ENCODE assay signal across 8 cellular contexts in the genomic region with DNA sequence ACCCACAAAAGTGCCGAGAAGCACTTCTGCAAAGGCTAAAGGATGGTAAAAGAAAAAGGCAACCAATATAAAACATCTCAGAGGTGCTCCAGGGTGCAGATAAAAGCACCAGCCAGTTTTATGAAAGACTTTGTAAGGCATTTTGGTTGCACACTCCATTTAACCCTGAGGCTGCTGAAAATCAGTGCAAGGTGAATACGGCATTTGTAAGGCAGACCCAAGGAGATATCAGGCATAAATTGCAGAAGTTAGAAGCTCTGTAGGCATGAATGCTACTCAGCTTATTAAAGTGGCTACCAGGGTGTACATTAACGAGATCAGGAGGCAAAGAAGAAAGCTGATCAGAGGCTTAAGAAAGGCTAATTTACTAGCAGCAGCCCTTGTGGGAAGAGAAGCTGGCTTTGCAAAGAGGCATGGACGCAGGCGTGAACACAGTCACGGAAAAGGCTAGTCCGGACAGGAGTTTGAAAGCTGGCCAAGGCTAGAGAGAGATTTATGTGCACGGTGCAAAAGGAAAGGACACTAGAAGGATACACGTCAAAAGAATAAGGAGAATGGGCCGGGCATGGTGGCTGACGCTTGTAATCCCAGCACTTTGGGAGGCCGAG.
A peak's percentile ranks its signal among the peaks of the same experiment; 100 is the strongest.
DNase-seq lines count a peak whose midpoint lies in the region; ATAC-seq and TF ChIP-seq lines count a peak whose summit lies in the region.

No MANE protein-coding gene starts in this region.

- H3K4me3 Mint-ChIP-seq in activated naive CD4-positive, alpha-beta T cell treated with anti-CD3 and anti-CD28 coated beads, Interleukin-2, amount 10 ng/mL, durations not matched to agents 7 days and 5 days: peak overlapping the region; percentile 83

- H3K27ac Mint-ChIP-seq in activated naive CD4-positive, alpha-beta T cell treated with anti-CD3 and anti-CD28 coated beads, Interleukin-2, amount 10 ng/mL, durations not matched to agents 7 days and 5 days: peak overlapping the region; percentile 93

- no peaks in the 10 kb centered on the region for H3K79me1 ChIP-seq in mesenchymal stem cell (replicated peaks; ENCODE audit: low read length, poor library complexity, severe bottlenecking)

- TF ChIP-seq CTCF in mammary epithelial cell (conservative IDR thresholded peaks at IDR 0.05 in 1 of 2, IDR thresholded peaks at IDR 0.05 in 1 of 2; ENCODE audit: extremely low read depth in 1 of 2, insufficient read depth in 1 of 2, low read depth in 1 of 2, low read length in 2 of 2) (no peak), uterus (IDR thresholded peaks at IDR 0.05) (no peak)

- no peak overlapping the region for H3K18ac ChIP-seq in mesenchymal stem cell (ENCODE audit: low read depth in 1 of 2, low read length in 2 of 2)

- TF ChIP-seq POLR2A in uterus (IDR thresholded peaks at IDR 0.05): no peak

- BruUV-seq in mammary epithelial cell (replicated peaks; lab: Mats Ljungman, UMichigan): no TSS peak

- ATAC-seq in GM21576 (IDR thresholded peaks at IDR 0.05; ENCODE audit: unreplicated experiment): no peak

- no peak overlapping the region for H3K14ac ChIP-seq in mesenchymal stem cell (ENCODE audit: low read length in 2 of 2)

- 1% methylated on average over 11 of the region's 12 CpGs for WGBS in mammary epithelial cell (ENCODE audit: low coverage, missing lambda C conversion rate)
- WGBS in mesenchymal stem cell: 72% methylated on average over 8 of the region's 12 CpGs

- H3K9me3 ChIP-seq in mammary epithelial cell (replicated peaks; ENCODE audit: insufficient read depth, low read length): peaks cover 3% of the 10 kb centered on the region
- H3K9me3 ChIP-seq in mesenchymal stem cell (ENCODE audit: control insufficient read depth, low read length): no peaks in the 10 kb centered on the region
- H3K9me3 ChIP-seq in uterus: no peaks in the 10 kb centered on the region

- in situ Hi-C loops in mammary epithelial cell (cut with MboI; ENCODE audit: low sequenced_read_pairs in 2 of 2): no loop called here

- peak overlapping the region; percentile 63 for H2AFZ ChIP-seq in mammary epithelial cell (ENCODE audit: low read depth, low read length)
- no peak overlapping the region for H2AFZ ChIP-seq in mesenchymal stem cell (ENCODE audit: low read depth, low read length)

- peak overlapping the region; percentile 80 for H3K4me2 ChIP-seq in mammary epithelial cell (ENCODE audit: insufficient read depth, low read depth, low read length)
- H3K4me2 ChIP-seq in mesenchymal stem cell (ENCODE audit: low read length, poor library complexity, severe bottlenecking): peak overlapping the region; percentile 94

- H2BK15ac ChIP-seq in mesenchymal stem cell (ENCODE audit: low read depth, poor library complexity, severe bottlenecking): no peak overlapping the region

- no peak overlapping the region for H2BK12ac ChIP-seq in mesenchymal stem cell (ENCODE audit: low read length in 2 of 2)

- no peaks in the 10 kb centered on the region for H3K27me3 ChIP-seq in mammary epithelial cell (ENCODE audit: insufficient read depth, low read length)
- no peaks in the 10 kb centered on the region for H3K27me3 ChIP-seq in mesenchymal stem cell (ENCODE audit: control insufficient read depth in 1 of 2, insufficient read depth in 1 of 2, low read length in 2 of 2)
- no peaks in the 10 kb centered on the region for H3K27me3 ChIP-seq in uterus

- H2BK5ac ChIP-seq in mesenchymal stem cell (ENCODE audit: low read depth, low read length, poor library complexity, severe bottlenecking): no peak overlapping the region

- intact Hi-C loops in mammary epithelial cell (cut with micrococcal nuclease) (loop anchor here (10.0 kb wide), 1 partner anchor 100 kb away; a partner anchor contains a TSS), uterus (cut with DNase I; ENCODE audit: low total_unique reads) (no loop called here)

- H3K27ac ChIP-seq in mammary epithelial cell (ENCODE audit: insufficient read depth, low read depth, low read length) (no peak overlapping the region), mesenchymal stem cell (ENCODE audit: low read length, poor library complexity, severe bottlenecking) (no peak overlapping the region), uterus (peak overlapping the region; percentile 84 to 91)

- H3K9me3 Mint-ChIP-seq in activated naive CD4-positive, alpha-beta T cell treated with anti-CD3 and anti-CD28 coated beads, Interleukin-2, amount 10 ng/mL, durations not matched to agents 7 days and 5 days: peaks cover 8% of the 10 kb centered on the region

- no peak overlapping the region for H3K4ac ChIP-seq in mesenchymal stem cell (ENCODE audit: low read depth in 1 of 2, low read length in 2 of 2)

- no peak overlapping the region for H3K23ac ChIP-seq in mesenchymal stem cell (ENCODE audit: low read length in 2 of 2)

- peaks cover 20% of the 10 kb centered on the region for H3K4me1 Mint-ChIP-seq in activated naive CD4-positive, alpha-beta T cell treated with anti-CD3 and anti-CD28 coated beads, Interleukin-2, amount 10 ng/mL, durations not matched to agents 7 days and 5 days

- H3K4me3 ChIP-seq in mammary epithelial cell (replicated peaks in 1 of 3; ENCODE audit: insufficient read depth in 1 of 3, low read depth in 2 of 3, low read length in 3 of 3): peak overlapping the region; percentile 17 to 39 (median 35)
- peak overlapping the region in 1 of 2 experiments; percentile 77 for H3K4me3 ChIP-seq in mesenchymal stem cell (ENCODE audit: insufficient read depth in 1 of 2, low read depth in 1 of 2, low read length in 2 of 2)
- peak overlapping the region; percentile 42 to 44 for H3K4me3 ChIP-seq in uterus

- dilution Hi-C loops in mammary epithelial cell (cut with HindIII; ENCODE audit: low sequenced_read_pairs): no loop called here

- no peak overlapping the region for H2AK5ac ChIP-seq in mesenchymal stem cell (ENCODE audit: low read length, severe bottlenecking)

- CTCF ChIA-PET in activated naive CD4-positive, alpha-beta T cell treated with anti-CD3 and anti-CD28 coated beads, Interleukin-2, amount 10 ng/mL, durations not matched to agents 7 days and 5 days (lab: Charles Lee): interaction anchor here (1.6 kb wide), 1 partner anchor 121 kb away, joined by 5 read pairs; no protein-coding TSS in a partner anchor
- CTCF ChIA-PET in mammary epithelial cell (lab: Charles Lee; ENCODE audit: low non-redundant PET): no interaction called here

- H4K8ac ChIP-seq in mesenchymal stem cell (ENCODE audit: low read length): peak overlapping the region; percentile 72

- no peak overlapping the region for H4K91ac ChIP-seq in mesenchymal stem cell (ENCODE audit: low read length)

- H3K4me1 ChIP-seq in mammary epithelial cell (ENCODE audit: insufficient read depth, low read length) (no peaks in the 10 kb centered on the region), mesenchymal stem cell (ENCODE audit: control insufficient read depth, insufficient read depth, low read depth, low read length) (peaks cover 6% of the 10 kb centered on the region), uterus (peaks cover 0 to 6% of the 10 kb centered on the region in 2 donors)

- H4K20me1 ChIP-seq in mammary epithelial cell (ENCODE audit: insufficient read depth, low read length): no peaks in the 10 kb centered on the region

- no peak for DNase-seq in activated naive CD4-positive, alpha-beta T cell treated with anti-CD3 and anti-CD28 coated beads, Interleukin-2, amount 10 ng/mL, durations not matched to agents 7 days and 5 days
- DNase-seq in activated naive CD4-positive, alpha-beta T cell treated with anti-CD3 and anti-CD28 coated beads, Interleukin-2, amount 50 U/mL, for 16 hours: no peak
- DNase-seq in mammary epithelial cell (peak; percentile 78), mesenchymal stem cell (no peak), uterus (peak in 1 of 2 donors; percentile 36), NCI-H446 (lab: John Stamatoyannopoulos, UW) (no peak), NCI-H2107 treated with DMSO at 0.1 percent for 48 hours (lab: John Stamatoyannopoulos, UW; ENCODE audit: unreplicated experiment) (no peak)

- no peaks in the 10 kb centered on the region for H3K79me2 ChIP-seq in mammary epithelial cell (ENCODE audit: insufficient read depth, low read length)

- no peaks in the 10 kb centered on the region for H3K36me3 ChIP-seq in mammary epithelial cell (ENCODE audit: insufficient read depth, low read length)
- H3K36me3 ChIP-seq in mesenchymal stem cell (ENCODE audit: control insufficient read depth in 1 of 2, insufficient read depth in 2 of 2, low read depth in 1 of 2, low read length in 2 of 2): no peaks in the 10 kb centered on the region
- H3K36me3 ChIP-seq in uterus: no peaks in the 10 kb centered on the region

- H3K27me3 Mint-ChIP-seq in activated naive CD4-positive, alpha-beta T cell treated with anti-CD3 and anti-CD28 coated beads, Interleukin-2, amount 10 ng/mL, durations not matched to agents 7 days and 5 days: no peaks in the 10 kb centered on the region

- H3K9ac ChIP-seq in mammary epithelial cell (ENCODE audit: insufficient read depth, low read length) (no peak overlapping the region), mesenchymal stem cell (ENCODE audit: low read length) (peak overlapping the region; percentile 88)

- no peak overlapping the region for H2BK120ac ChIP-seq in mesenchymal stem cell (ENCODE audit: low read depth, low read length)

- peaks cover 4% of the 10 kb centered on the region for H3K36me3 Mint-ChIP-seq in activated naive CD4-positive, alpha-beta T cell treated with anti-CD3 and anti-CD28 coated beads, Interleukin-2, amount 10 ng/mL, durations not matched to agents 7 days and 5 days

Comparison
In these comparisons a context has a peak if more than half of its experiments do, and no peak if none do; other contexts are left out.
1. H3K27ac ChIP-seq: peak in uterus (2 of 2); none in mammary epithelial cell (single experiment) and mesenchymal stem cell (single experiment).